8 cellular contexts compared by ENCODE assay signal in genomic region chr15:72306211-72306785, GRCh38. TPM values are rescaled to one million over a fixed set of nuclear protein-coding genes. Genes with fewer than 3 reads are reported as not detected.
DNase-seq lines count a peak whose midpoint lies in the region; ATAC-seq, FAIRE-seq and TF ChIP-seq lines count a peak whose summit lies in the region.

No MANE protein-coding gene starts in this region.

- H3K27ac Mint-ChIP-seq in activated naive CD8-positive, alpha-beta T cell treated with anti-CD3 and anti-CD28 coated beads, Interleukin-2, amount 10 ng/mL, durations not matched to agents 7 days and 5 days: no peak overlapping the region

- peaks cover 3% of the 10 kb centered on the region for H3K27me3 Mint-ChIP-seq in activated naive CD8-positive, alpha-beta T cell treated with anti-CD3 and anti-CD28 coated beads, Interleukin-2, amount 10 ng/mL, durations not matched to agents 7 days and 5 days

- no peaks in the 10 kb centered on the region for H3K9me3 Mint-ChIP-seq in activated naive CD8-positive, alpha-beta T cell treated with anti-CD3 and anti-CD28 coated beads, Interleukin-2, amount 10 ng/mL, durations not matched to agents 7 days and 5 days

- no peak overlapping the region for H3K9ac ChIP-seq in mesendoderm (ENCODE audit: low read length)

- no peak for TF ChIP-seq CTCF in HL-60 (IDR thresholded peaks at IDR 0.05; ENCODE audit: insufficient read depth, low read length)

- H3K4ac ChIP-seq in mesendoderm (ENCODE audit: low read depth, low read length): no peak overlapping the region

- H3K4me2 ChIP-seq in mesendoderm (ENCODE audit: low read length): no peak overlapping the region

- H3K27me3 ChIP-seq in HL-60 (ENCODE audit: insufficient read depth, poor library complexity, severe bottlenecking) (no peaks in the 10 kb centered on the region), mesendoderm (ENCODE audit: insufficient read depth, low read length, poor library complexity) (no peaks in the 10 kb centered on the region)

- peaks cover 6% of the 10 kb centered on the region for H3K4me1 Mint-ChIP-seq in activated naive CD8-positive, alpha-beta T cell treated with anti-CD3 and anti-CD28 coated beads, Interleukin-2, amount 10 ng/mL, durations not matched to agents 7 days and 5 days

- H3K4me3 ChIP-seq in HL-60 (replicated peaks; ENCODE audit: insufficient read depth, low read length) (no peak overlapping the region), mesendoderm (ENCODE audit: low read length) (no peak overlapping the region)

- H3K23ac ChIP-seq in mesendoderm (ENCODE audit: low read length): no peak overlapping the region

- POLR2A ChIA-PET in activated naive CD8-positive, alpha-beta T cell treated with anti-CD3 and anti-CD28 coated beads, Interleukin-2, amount 10 ng/mL, durations not matched to agents 7 days and 5 days (lab: Charles Lee): interaction anchor here (0.6 to 1.2 kb wide), 2 partner anchors 21 to 70 kb away, joined by 3 to 4 read pairs; partner anchors contain the start of gene HEXA

- H3K27ac ChIP-seq in HL-60 (replicated peaks): no peak overlapping the region
- no peak overlapping the region for H3K27ac ChIP-seq in mesendoderm (ENCODE audit: low read depth, low read length)

- H2BK5ac ChIP-seq in mesendoderm (ENCODE audit: low read length): no peak overlapping the region

- H2AK5ac ChIP-seq in mesendoderm (ENCODE audit: low read length): no peak overlapping the region

- no peaks in the 10 kb centered on the region for H3K79me2 ChIP-seq in mesendoderm (ENCODE audit: control insufficient read depth, insufficient read depth, low read length)

- peak; percentile 72 to 85 for DNase-seq in HL-60 (ENCODE audit: low read depth in 1 of 2, low spot score in 1 of 2)
- DNase-seq in RKO (ENCODE audit: low spot score): peak; percentile 32
- DNase-seq in activated naive CD8-positive, alpha-beta T cell treated with anti-CD3 and anti-CD28 coated beads, Interleukin-2, amount 10 ng/mL, durations not matched to agents 7 days and 5 days: peak; percentile 38
- DNase-seq in mesendoderm: peak; percentile 81
- no peak for DNase-seq in urothelium cell line (ENCODE audit: low spot score)
- no peak for DNase-seq in amniotic stem cell (lab: John Stamatoyannopoulos, UW)

- H2BK15ac ChIP-seq in mesendoderm (replicated peaks; ENCODE audit: low read depth): no peak overlapping the region

- no peak overlapping the region for H4K5ac ChIP-seq in mesendoderm (ENCODE audit: low read length)

- WGBS in mesendoderm (ENCODE audit: extremely low coverage, insufficient coverage, low lambda C conversion rate): no CpG with 5 or more reads among the region's 10 CpGs

- no peak overlapping the region for H4K8ac ChIP-seq in mesendoderm (ENCODE audit: low read depth, low read length)

- ATAC-seq in activated naive CD8-positive, alpha-beta T cell treated with anti-CD3 and anti-CD28 coated beads, Interleukin-2, amount 10 ng/mL, durations not matched to agents 7 days and 5 days (ENCODE audit: low read depth): peak; percentile 56
- ATAC-seq in GM19324 (IDR thresholded peaks at IDR 0.05; ENCODE audit: low FRiP score, unreplicated experiment) (no peak), GM19035 (IDR thresholded peaks at IDR 0.05; ENCODE audit: unreplicated experiment) (no peak)

- H3K56ac ChIP-seq in mesendoderm (ENCODE audit: low read length): no peak overlapping the region

- H3K4me3 Mint-ChIP-seq in activated naive CD8-positive, alpha-beta T cell treated with anti-CD3 and anti-CD28 coated beads, Interleukin-2, amount 10 ng/mL, durations not matched to agents 7 days and 5 days: no peak overlapping the region

- no peaks in the 10 kb centered on the region for H3K4me1 ChIP-seq in mesendoderm (ENCODE audit: control insufficient read depth, low read depth, low read length)

- H2BK120ac ChIP-seq in mesendoderm (ENCODE audit: low read depth, low read length): no peak overlapping the region

- H3K36me3 Mint-ChIP-seq in activated naive CD8-positive, alpha-beta T cell treated with anti-CD3 and anti-CD28 coated beads, Interleukin-2, amount 10 ng/mL, durations not matched to agents 7 days and 5 days: no peaks in the 10 kb centered on the region

- no peak overlapping the region for H3K18ac ChIP-seq in mesendoderm (ENCODE audit: low read length)

- no peaks in the 10 kb centered on the region for H3K36me3 ChIP-seq in mesendoderm (ENCODE audit: control insufficient read depth, insufficient read depth, low read length)

- no peaks in the 10 kb centered on the region for H3K79me1 ChIP-seq in mesendoderm (ENCODE audit: low read length)

- FAIRE-seq in urothelium cell line (lab: Jason Lieb, UNC): no peak

RNA-seq across cellular contexts. Expression of gene CELF6, which starts 13.7 kb away (rescaled TPM):
- 1 to 10 TPM; 1.7 to 2.2 TPM for total RNA-seq in activated naive CD8-positive, alpha-beta T cell treated with anti-CD3 and anti-CD28 coated beads, Interleukin-2, amount 10 ng/mL, durations not matched to agents 7 days and 5 days
- polyA plus RNA-seq in mesendoderm (2013, experiment 1 of 2): 0.03 TPM
- polyA plus RNA-seq in mesendoderm (2013, experiment 2 of 2): 0.01 TPM

RNA-seq across cellular contexts. Expression of gene PARP6, which starts 33.9 kb away (rescaled TPM):
- 10 to 100 TPM; 86.7 to 90.2 TPM for total RNA-seq in activated naive CD8-positive, alpha-beta T cell treated with anti-CD3 and anti-CD28 coated beads, Interleukin-2, amount 10 ng/mL, durations not matched to agents 7 days and 5 days
- 34.2 TPM for polyA plus RNA-seq in mesendoderm (2013, experiment 1 of 2)
- polyA plus RNA-seq in mesendoderm (2013, experiment 2 of 2): 32.7 TPM

Comparison
In these comparisons a context has a peak if more than half of its experiments do, and no peak if none do; other contexts are left out.
1. DNase-seq: peak in HL-60 (2 of 2), RKO (single experiment), activated naive CD8-positive, alpha-beta T cell treated with anti-CD3 and anti-CD28 coated beads, Interleukin-2, amount 10 ng/mL, durations not matched to agents 7 days and 5 days (single experiment) and mesendoderm (single experiment); none in urothelium cell line (single experiment) and amniotic stem cell (single experiment).